2 cellular contexts compared by ENCODE assay signal in genomic region chr6:39370021-39370420, GRCh38.
TF ChIP-seq lines count a peak whose summit lies in the region.

No MANE protein-coding gene starts in this region.

TF ChIP-seq in HCT116, 20 proteins besides CTCF, POLR2A, EP300 and RAD21:
- TF ChIP-seq EGR1 (IDR thresholded peaks at IDR 0.05; ENCODE audit: low read depth), result no peak
- TF ChIP-seq FOSL1 (IDR thresholded peaks at IDR 0.05; ENCODE audit: low read depth), result no peak
- no peak for TF ChIP-seq CBX3 (IDR thresholded peaks at IDR 0.05; ENCODE audit: low read depth)
- TF ChIP-seq YY1 (IDR thresholded peaks at IDR 0.05; ENCODE audit: extremely low read depth, insufficient replicate concordance, low read depth, low read length), result no peak
- TF ChIP-seq, protein P1, sequence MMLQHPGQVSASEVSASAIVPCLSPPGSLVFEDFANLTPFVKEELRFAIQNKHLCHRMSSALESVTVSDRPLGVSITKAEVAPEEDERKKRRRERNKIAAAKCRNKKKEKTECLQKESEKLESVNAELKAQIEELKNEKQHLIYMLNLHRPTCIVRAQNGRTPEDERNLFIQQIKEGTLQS (IDR thresholded peaks at IDR 0.05), result no peak
- no peak for TF ChIP-seq SIN3A (IDR thresholded peaks at IDR 0.05; ENCODE audit: low read depth)
- TF ChIP-seq JUND (IDR thresholded peaks at IDR 0.05), result no peak
- TF ChIP-seq EZH2phosphoT487 (IDR thresholded peaks at IDR 0.05; ENCODE audit: borderline replicate concordance), result no peak
- TF ChIP-seq ZNF274 (IDR thresholded peaks at IDR 0.05; ENCODE audit: low read depth, low read length), result no peak
- no peak for TF ChIP-seq ZFX (IDR thresholded peaks at IDR 0.05)
- TF ChIP-seq CEBPB (IDR thresholded peaks at IDR 0.05; ENCODE audit: low read depth), result no peak
- no peak for TF ChIP-seq POLR2AphosphoS5 (IDR thresholded peaks at IDR 0.05; ENCODE audit: low read depth, low read length)
- no peak for TF ChIP-seq ELF1 (IDR thresholded peaks at IDR 0.05; ENCODE audit: borderline replicate concordance, low read depth)

TF ChIP-seq in K562, 482 proteins besides CTCF, POLR2A, EP300 and RAD21:
- TF ChIP-seq CTCFL (IDR thresholded peaks at IDR 0.05; ENCODE audit: borderline replicate concordance, insufficient read depth, low read depth, low read length, poor library complexity, severe bottlenecking) (peak; percentile 39), ZNF134 (CRISPR knock-in tag; conservative IDR thresholded peaks at IDR 0.05) (no peak)
- TF ChIP-seq, protein P1 (IDR thresholded peaks at IDR 0.05), result no peak
- TF ChIP-seq, protein P1 (CRISPR knock-in tag; conservative IDR thresholded peaks at IDR 0.05), result no peak
- TF ChIP-seq, protein P2, sequence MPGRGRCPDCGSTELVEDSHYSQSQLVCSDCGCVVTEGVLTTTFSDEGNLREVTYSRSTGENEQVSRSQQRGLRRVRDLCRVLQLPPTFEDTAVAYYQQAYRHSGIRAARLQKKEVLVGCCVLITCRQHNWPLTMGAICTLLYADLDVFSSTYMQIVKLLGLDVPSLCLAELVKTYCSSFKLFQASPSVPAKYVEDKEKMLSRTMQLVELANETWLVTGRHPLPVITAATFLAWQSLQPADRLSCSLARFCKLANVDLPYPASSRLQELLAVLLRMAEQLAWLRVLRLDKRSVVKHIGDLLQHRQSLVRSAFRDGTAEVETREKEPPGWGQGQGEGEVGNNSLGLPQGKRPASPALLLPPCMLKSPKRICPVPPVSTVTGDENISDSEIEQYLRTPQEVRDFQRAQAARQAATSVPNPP (IDR thresholded peaks at IDR 0.05; ENCODE audit: borderline replicate concordance, insufficient read depth, insufficient read length), result no peak
